Comparison of ENCODE assay signal across 8 cellular contexts in the genomic region with DNA sequence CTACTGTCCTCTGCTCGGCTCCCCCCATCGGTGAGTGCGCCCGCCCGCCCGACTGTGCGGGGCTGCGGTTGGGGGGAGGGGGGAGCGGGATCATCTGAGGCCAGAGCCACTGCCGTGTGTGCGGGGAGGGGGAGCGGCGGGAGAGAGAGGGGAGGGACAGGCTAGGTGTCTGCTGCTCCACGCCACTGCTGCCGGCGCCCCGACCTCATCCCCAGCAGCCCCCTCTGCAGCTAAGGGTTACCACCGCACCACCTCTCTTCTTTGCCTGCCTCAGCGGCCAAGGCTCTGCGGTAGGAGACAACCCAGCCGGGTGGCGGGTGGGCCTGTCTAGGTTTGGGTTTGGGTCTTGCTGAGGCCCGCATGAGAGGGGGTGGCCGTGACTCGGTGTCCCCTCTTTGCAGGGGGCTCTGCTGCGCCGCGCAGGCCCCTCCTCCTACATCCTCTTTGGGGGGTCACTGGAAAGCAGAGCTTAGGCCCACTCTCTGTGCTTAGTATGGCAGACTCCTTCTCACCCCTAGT. TPM values are rescaled to one million over a fixed set of nuclear protein-coding genes. Genes with fewer than 3 reads are reported as not detected.
DNase-seq lines count a peak whose midpoint lies in the region; ATAC-seq, FAIRE-seq and TF ChIP-seq lines count a peak whose summit lies in the region.

No MANE protein-coding gene starts in this region.

- H3K27ac ChIP-seq in OCI-LY7 (ENCODE audit: low read depth, low read length, poor library complexity, severe bottlenecking) (peak overlapping the region; percentile 68), K562 (ENCODE audit: extremely low read depth, low read depth, low read length) (peak overlapping the region; percentile 78), iPS-20b (ENCODE audit: low read length) (no peak overlapping the region)

- TF ChIP-seq CTCF in OCI-LY7 (conservative IDR thresholded peaks at IDR 0.05; ENCODE audit: low read length) (no peak), K562 (IDR thresholded peaks at IDR 0.05 in 2 of 3, conservative IDR thresholded peaks at IDR 0.05 in 1 of 3; ENCODE audit: insufficient read depth in 2 of 3, low read depth in 1 of 3, low read length in 3 of 3) (peak in 1 of 3 experiments; percentile 9; a peak in 1 of 6 replicates)

- 0 out of 2 replicates have a peak, but pooled peaks have one; percentile 35 for TF ChIP-seq POLR2A in K562 (conservative IDR thresholded peaks at IDR 0.05)

- no peaks in the 10 kb centered on the region for H3K9me3 ChIP-seq in OCI-LY7 (ENCODE audit: low read length)
- H3K9me3 ChIP-seq in K562 (replicated peaks; ENCODE audit: control insufficient read depth, insufficient read depth, low read depth, low read length): no peaks in the 10 kb centered on the region
- no peaks in the 10 kb centered on the region; the same call in 1 of the 2 replicates for H3K9me3 ChIP-seq in iPS-20b (ENCODE audit: insufficient read depth, low read depth, low read length)

- POLR2A ChIA-PET in OCI-LY7 (lab: Charles Lee): interaction anchor here (0.6 to 1.5 kb wide), 3 partner anchors 10 to 284 kb away, joined by 3 to 5 read pairs (median 4); no protein-coding TSS in a partner anchor
- POLR2A ChIA-PET in K562 (lab: Yijun Ruan, JAX): interaction anchor here (0.5 to 1.6 kb wide), 5 partner anchors 8 to 134 kb away, joined by 3 to 7 read pairs (median 5); no protein-coding TSS in a partner anchor

- CTCF ChIA-PET in OCI-LY7 (lab: Charles Lee; ENCODE audit: unreplicated experiment) (interaction anchor here (0.5 to 0.6 kb wide), 2 partner anchors 31 to 190 kb away, joined by 3 read pairs; partner anchors contain the start of gene PFDN1), K562 (lab: Yijun Ruan, JAX; ENCODE audit: low intra/inter-chr PET ratio) (interaction anchor here (0.8 to 1.2 kb wide), 2 partner anchors 37 to 40 kb away, joined by 3 to 6 read pairs; no protein-coding TSS in a partner anchor)

- no peaks in the 10 kb centered on the region for H3K9me2 ChIP-seq in OCI-LY7 (ENCODE audit: insufficient read depth, low read length)

- no peak for TF ChIP-seq RAD21 in K562 (CRISPR knock-in tag; conservative IDR thresholded peaks at IDR 0.05 in 1 of 2, IDR thresholded peaks at IDR 0.05 in 1 of 2)

- H2AFZ ChIP-seq in OCI-LY7 (ENCODE audit: low read length): peak overlapping the region; percentile 74
- H2AFZ ChIP-seq in K562 (ENCODE audit: low read depth, low read length): peak overlapping the region; percentile 80; the same call in 1 of the 2 replicates

- H3K4me2 ChIP-seq in OCI-LY7 (ENCODE audit: low read length) (peak overlapping the region; percentile 78), K562 (ENCODE audit: insufficient read depth, low read length) (peak overlapping the region; percentile 96)

- H3K4me3 ChIP-seq in OCI-LY7 (ENCODE audit: low read depth, low read length, poor library complexity, severe bottlenecking): peak overlapping the region; percentile 86
- H3K4me3 ChIP-seq in K562: peak overlapping the region; percentile 65
- peak overlapping the region; percentile 79 for H3K4me3 ChIP-seq in iPS-20b (ENCODE audit: low read length)

- H3K79me2 ChIP-seq in OCI-LY7 (ENCODE audit: insufficient read depth, low read depth, low read length) (peaks cover 86% of the 10 kb centered on the region), K562 (ENCODE audit: control insufficient read depth, insufficient read depth, low read length) (peaks cover 88% of the 10 kb centered on the region)

- H3K27me3 ChIP-seq in K562 (ENCODE audit: control insufficient read depth in 2 of 2, insufficient read depth in 2 of 2, low read length in 2 of 2) (no peaks in the 10 kb centered on the region), iPS-20b (ENCODE audit: insufficient read depth, low read length) (peaks cover 93% of the 10 kb centered on the region)

- H3K4me1 ChIP-seq in OCI-LY7 (ENCODE audit: insufficient read depth, low read length, poor library complexity, severe bottlenecking) (peaks cover 71% of the 10 kb centered on the region), K562 (replicated peaks in 1 of 2; ENCODE audit: control insufficient read depth in 2 of 2, insufficient read depth in 2 of 2, low read length in 2 of 2) (peaks cover 28 to 30% of the 10 kb centered on the region in 2 experiments), iPS-20b (ENCODE audit: insufficient read depth, low read length) (peaks cover 26% of the 10 kb centered on the region)

- H3K9me1 ChIP-seq in K562 (ENCODE audit: control insufficient read depth, insufficient read depth, low read length): no peaks in the 10 kb centered on the region

- peak; percentile 33 for DNase-seq in OCI-LY7 (ENCODE audit: low spot score)
- DNase-seq in K562 (ENCODE audit: extremely low read depth in 1 of 4, low spot score in 3 of 4): peak; percentile 36 to 61 (median 52)
- DNase-seq in stimulated activated CD4-positive, alpha-beta T cell treated with anti-CD3 and anti-CD28 coated beads, Interleukin-2, amount 100 ng/mL, for 24 hours: peak; percentile 27 to 31
- no peak for DNase-seq in activated CD4-positive, CD25-positive, alpha-beta regulatory T cell treated with anti-CD3 and anti-CD28 coated beads, Interleukin-2, amount 50 U/mL, for 72 hours
- DNase-seq in T1000 (lab: John Stamatoyannopoulos, UW): no peak

- no peak for TF ChIP-seq EP300 in K562 (IDR thresholded peaks at IDR 0.05; ENCODE audit: low read length)

- H3K9ac ChIP-seq in K562 (ENCODE audit: insufficient read depth in 1 of 2, low read depth in 2 of 2, low read length in 2 of 2) (peak overlapping the region; percentile 66 to 94; a peak in 3 of 4 replicates), iPS-20b (ENCODE audit: low read depth, low read length) (0 out of 2 replicates have a peak overlapping the region, but pooled peaks have one; percentile 23)

- ATAC-seq in GM18907 (IDR thresholded peaks at IDR 0.05; ENCODE audit: unreplicated experiment) (peak; percentile 3), K562 (peak; percentile 11), HG03457 (IDR thresholded peaks at IDR 0.05; ENCODE audit: unreplicated experiment) (no peak)

- 6% methylated on average over 15 of the region's 28 CpGs for WGBS in K562 (ENCODE audit: insufficient coverage, low coverage, missing lambda C conversion rate)

- intact Hi-C loops in OCI-LY7 (cut with micrococcal nuclease; ENCODE audit: unreplicated experiment) (loop anchor here (10.0 kb wide), 1 partner anchor 548 kb away; the partner anchor contains the start of gene UBE2D2), K562 (cut with micrococcal nuclease) (loop anchor here (10.0 kb wide), 2 partner anchors 602 to 1502 kb away; partner anchors contain the start of gene DIAPH1)

- BruUV-seq in OCI-LY7 (replicated peaks; lab: Mats Ljungman, UMichigan) (no TSS peak), K562 (replicated peaks; lab: Mats Ljungman, UMichigan) (no TSS peak)

- H3K36me3 ChIP-seq in OCI-LY7 (ENCODE audit: insufficient read depth, low read length) (peaks cover 10% of the 10 kb centered on the region), K562 (ENCODE audit: control insufficient read depth, insufficient read depth, low read length) (no peaks in the 10 kb centered on the region; the same call in 2 of the 3 replicates), iPS-20b (ENCODE audit: insufficient read depth, low read depth, low read length) (no peaks in the 10 kb centered on the region)

- H4K20me1 ChIP-seq in OCI-LY7 (ENCODE audit: insufficient read depth, low read length) (peaks cover 37% of the 10 kb centered on the region), K562 (replicated peaks; ENCODE audit: control insufficient read depth, insufficient read depth, low read length) (peaks cover 6% of the 10 kb centered on the region; the same call in 1 of the 2 replicates)

- in situ Hi-C loops in K562 (cut with MboI): no loop called here

- FAIRE-seq in K562 (lab: Jason Lieb, UNC): no peak

RNA-seq across cellular contexts. Expression of gene PURA, which starts 0.7 kb away (rescaled TPM):
- 19.3 and 19.7 TPM in 2 replicates for total RNA-seq in OCI-LY7 (2014; rRNA removed; shearing (Covaris generic))
- total RNA-seq in OCI-LY7 (2022) (19.0 and 20.7 TPM in 2 replicates), K562 (2014; rRNA removed) (10.7 and 13.8 TPM in 2 replicates), K562 (2014; rRNA removed; fragmentation: Illumina TruSeq; extraction: Trizol) (5.5 and 6.0 TPM in 2 replicates), K562 (2015; rRNA removed; fragmentation: Illumina TruSeq; extraction: Trizol) (5.4 and 6.7 TPM in 2 replicates), K562 (2021) (10.6 and 11.1 TPM in 2 replicates)
- total RNA-seq in K562 (2011; cell fraction: chromatin; rRNA removed; ENCODE audit: low replicate concordance): 3.0 and 12.0 TPM in 2 replicates
- total RNA-seq in K562 (2011; cell fraction: nucleolus; rRNA removed): 3.2 and 4.1 TPM in 2 replicates
- total RNA-seq in K562 (2011; cell fraction: nucleoplasm; rRNA removed): 7.8 and 14.4 TPM in 2 replicates
- polyA plus RNA-seq in K562 (2011; rRNA removed) (3.7 and 4.2 TPM in 2 replicates), K562 (2014; fragmentation: Illumina TruSeq; extraction: Trizol) (4.7 and 5.6 TPM in 2 replicates), K562 (2014; fragmentation: Nextera tagmentation; extraction: Ambion mirVana) (1 to 10 TPM; 3.2 to 4.2 TPM), K562 (2014; rRNA removed) (3.9 and 4.7 TPM in 2 replicates)
- 1.4 and 2.0 TPM in 2 replicates for polyA plus RNA-seq in K562 (2011; cell fraction: cytosol; rRNA removed)
- 3.7 and 4.1 TPM in 2 replicates for polyA plus RNA-seq in K562 (2011; cell fraction: nucleus; rRNA removed)
- 4.9 and 5.4 TPM in 2 replicates for polyA plus RNA-seq in K562 (2012)
- polyA minus RNA-seq in K562 (2011; rRNA and poly(A)+ RNA removed): 5.7 and 8.2 TPM in 2 replicates
- polyA minus RNA-seq in K562 (2011; cell fraction: cytosol; rRNA and poly(A)+ RNA removed): 5.3 and 5.8 TPM in 2 replicates
- polyA minus RNA-seq in K562 (2011; cell fraction: nucleus; rRNA and poly(A)+ RNA removed): 6.5 and 12.2 TPM in 2 replicates

RNA-seq across cellular contexts. Expression of gene IGIP, which starts 12.5 kb away (rescaled TPM):
- 3.0 and 3.3 TPM in 2 replicates for total RNA-seq in OCI-LY7 (2014; rRNA removed; shearing (Covaris generic))
- total RNA-seq in OCI-LY7 (2022) (4.9 and 5.5 TPM in 2 replicates), K562 (2014; rRNA removed) (0.73 and 1.3 TPM in 2 replicates), K562 (2014; rRNA removed; fragmentation: Illumina TruSeq; extraction: Trizol) (1.4 and 1.5 TPM in 2 replicates), K562 (2015; rRNA removed; fragmentation: Illumina TruSeq; extraction: Trizol) (1.4 and 1.6 TPM in 2 replicates), K562 (2021) (1.1 and 1.2 TPM in 2 replicates)
- total RNA-seq in K562 (2011; cell fraction: chromatin; rRNA removed; ENCODE audit: low replicate concordance): 1.4 and 5.9 TPM in 2 replicates
- 0.67 and 1.2 TPM in 2 replicates for total RNA-seq in K562 (2011; cell fraction: nucleolus; rRNA removed)
- total RNA-seq in K562 (2011; cell fraction: nucleoplasm; rRNA removed): 3.4 and 9.5 TPM in 2 replicates
- polyA plus RNA-seq in K562 (2011; rRNA removed) (1.0 and 1.2 TPM in 2 replicates), K562 (2014; fragmentation: Illumina TruSeq; extraction: Trizol) (0.96 and 1.5 TPM in 2 replicates), K562 (2014; fragmentation: Nextera tagmentation; extraction: Ambion mirVana) (under 1 TPM; 0.52 to 0.69 TPM), K562 (2014; rRNA removed) (0.91 and 1.1 TPM in 2 replicates)
- 0.19 and 0.86 TPM in 2 replicates for polyA plus RNA-seq in K562 (2011; cell fraction: cytosol; rRNA removed)
- 2.3 and 4.8 TPM in 2 replicates for polyA plus RNA-seq in K562 (2011; cell fraction: nucleus; rRNA removed)
- polyA plus RNA-seq in K562 (2012): 1.1 and 2.3 TPM in 2 replicates
- 1.4 and 2.2 TPM in 2 replicates for polyA minus RNA-seq in K562 (2011; rRNA and poly(A)+ RNA removed)
- polyA minus RNA-seq in K562 (2011; cell fraction: cytosol; rRNA and poly(A)+ RNA removed): 0.57 and 0.64 TPM in 2 replicates
- polyA minus RNA-seq in K562 (2011; cell fraction: nucleus; rRNA and poly(A)+ RNA removed): 1.3 and 3.1 TPM in 2 replicates

Comparison
In these comparisons a context has a peak if more than half of its experiments do, and no peak if none do; other contexts are left out.
1. DNase-seq: peak in OCI-LY7 (single experiment), K562 (4 of 4) and stimulated activated CD4-positive, alpha-beta T cell treated with anti-CD3 and anti-CD28 coated beads, Interleukin-2, amount 100 ng/mL, for 24 hours (2 of 2); none in activated CD4-positive, CD25-positive, alpha-beta regulatory T cell treated with anti-CD3 and anti-CD28 coated beads, Interleukin-2, amount 50 U/mL, for 72 hours (single experiment) and T1000 (single experiment).
2. Peak in every context shown above with its lines, with median percentiles within 50 percentile points of each other: H3K4me3 ChIP-seq.